Comparison of ENCODE assay signal across 7 cellular contexts in genomic region chr11:64549969-64550368, GRCh38. TPM values are rescaled to one million over a fixed set of nuclear protein-coding genes. Genes with fewer than 3 reads are reported as not detected.
"Had no signal": no experiment of that assay in that cellular context is flagged by ENCODE, and none has a peak within 500 bp of the region (broad histone marks: within the 10 kb centered on the region; RNA-seq: fewer than 3 reads in every experiment).

No MANE protein-coding gene starts in this region.

- H3K4me2 ChIP-seq: GM23338, KMS-11 had no signal

- H3K4me3 ChIP-seq: GM23338 had no signal

- H3K9ac ChIP-seq: KMS-11 had no signal

- H3K27ac ChIP-seq: KMS-11 had no signal

- DNase-seq: H9, HCEC 1CT, KBM-7 had no signal

- ATAC-seq: GM23338 had no signal

RNA-seq across cellular contexts. Expression of gene SLC22A11, which starts 5.8 kb away (rescaled TPM):
- total RNA-seq: GM23338, H1, H9 had no signal

RNA-seq across cellular contexts. Expression of gene SLC22A12, which starts 41.1 kb away (rescaled TPM):
- total RNA-seq: GM23338, H1, H9, HT-29 had no signal
